In the genomic region with DNA sequence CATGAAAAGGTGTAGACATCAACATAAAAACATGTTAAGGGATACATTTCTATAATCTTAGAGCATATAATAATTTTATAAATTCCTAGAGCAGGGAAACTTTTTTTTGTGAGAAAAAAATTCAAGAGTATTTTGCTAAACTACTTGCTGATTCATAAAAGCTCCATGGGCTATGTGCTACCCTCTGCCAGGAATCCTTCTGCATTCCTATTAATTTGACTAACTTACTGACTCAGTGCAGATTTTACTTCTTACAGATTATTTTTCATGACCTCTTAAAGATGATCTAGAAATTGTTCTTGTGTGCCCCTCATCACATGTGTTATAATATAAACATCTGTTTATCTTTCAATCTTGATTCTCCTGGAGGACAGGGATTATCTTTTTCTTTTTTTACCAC, we compare ENCODE assay signal across 1 cellular context.
TF ChIP-seq lines count a peak whose summit lies in the region.

No MANE protein-coding gene starts in this region.

TF ChIP-seq in WTC11, 78 proteins besides CTCF, POLR2A, EP300 and RAD21 (continued from another document):
- TF ChIP-seq, protein P1, sequence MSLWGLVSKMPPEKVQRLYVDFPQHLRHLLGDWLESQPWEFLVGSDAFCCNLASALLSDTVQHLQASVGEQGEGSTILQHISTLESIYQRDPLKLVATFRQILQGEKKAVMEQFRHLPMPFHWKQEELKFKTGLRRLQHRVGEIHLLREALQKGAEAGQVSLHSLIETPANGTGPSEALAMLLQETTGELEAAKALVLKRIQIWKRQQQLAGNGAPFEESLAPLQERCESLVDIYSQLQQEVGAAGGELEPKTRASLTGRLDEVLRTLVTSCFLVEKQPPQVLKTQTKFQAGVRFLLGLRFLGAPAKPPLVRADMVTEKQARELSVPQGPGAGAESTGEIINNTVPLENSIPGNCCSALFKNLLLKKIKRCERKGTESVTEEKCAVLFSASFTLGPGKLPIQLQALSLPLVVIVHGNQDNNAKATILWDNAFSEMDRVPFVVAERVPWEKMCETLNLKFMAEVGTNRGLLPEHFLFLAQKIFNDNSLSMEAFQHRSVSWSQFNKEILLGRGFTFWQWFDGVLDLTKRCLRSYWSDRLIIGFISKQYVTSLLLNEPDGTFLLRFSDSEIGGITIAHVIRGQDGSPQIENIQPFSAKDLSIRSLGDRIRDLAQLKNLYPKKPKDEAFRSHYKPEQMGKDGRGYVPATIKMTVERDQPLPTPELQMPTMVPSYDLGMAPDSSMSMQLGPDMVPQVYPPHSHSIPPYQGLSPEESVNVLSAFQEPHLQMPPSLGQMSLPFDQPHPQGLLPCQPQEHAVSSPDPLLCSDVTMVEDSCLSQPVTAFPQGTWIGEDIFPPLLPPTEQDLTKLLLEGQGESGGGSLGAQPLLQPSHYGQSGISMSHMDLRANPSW (CRISPR knock-in tag; conservative IDR thresholded peaks at IDR 0.05; ENCODE audit: low read depth) = no peak
- TF ChIP-seq FOXJ3 (CRISPR knock-in tag; IDR thresholded peaks at IDR 0.05; ENCODE audit: borderline replicate concordance) = no peak
